Comparison of ENCODE assay signal across 9 cellular contexts in genomic region chr16:275786-276232, GRCh38. TPM values are rescaled to one million over a fixed set of nuclear protein-coding genes. Genes with fewer than 3 reads are reported as not detected.
A peak's percentile ranks its signal among the peaks of the same experiment; 100 is the strongest.
DNase-seq lines count a peak whose midpoint lies in the region; ATAC-seq and TF ChIP-seq lines count a peak whose summit lies in the region.
"Had no signal": no experiment of that assay in that cellular context is flagged by ENCODE, and none has a peak within 500 bp of the region (broad histone marks: within the 10 kb centered on the region; RNA-seq: fewer than 3 reads in every experiment).

RGS11 (minus strand) TSS chr16:275944; CDS start chr16:275911, 33 bp downstream.

- H3K9me3 ChIP-seq in iPS DF 6.9 (ENCODE audit: control insufficient read depth, insufficient read depth, low read length) (no peaks in the 10 kb centered on the region), skeletal muscle tissue (ENCODE audit: control insufficient read depth in 3 of 3, low read length in 3 of 3) (no peaks in the 10 kb centered on the region)

- H3K4me2 ChIP-seq in GM23338: peak within 1 kb of the TSS; percentile 84

- DNase-seq in GM23338 (ENCODE audit: low spot score): no peak
- DNase-seq in astrocyte of the spinal cord (ENCODE audit: low read depth, low spot score): no peak
- no peak for DNase-seq in iPS DF 6.9 (ENCODE audit: low read depth, low spot score)
- no peak for DNase-seq in RPMI8226
- no peak for DNase-seq in activated CD4-positive, alpha-beta T cell treated with anti-CD3 and anti-CD28 coated beads for 48 hours
- no peak for DNase-seq in HuH-7 (ENCODE audit: low spot score)
- no peak for DNase-seq in DMS114 treated with DMSO at 0.1 percent for 48 hours (lab: John Stamatoyannopoulos, UW; ENCODE audit: unreplicated experiment)

- H3K4me1 ChIP-seq in GM23338 (ENCODE audit: insufficient read depth) (no peaks in the 10 kb centered on the region), iPS DF 6.9 (ENCODE audit: control insufficient read depth, insufficient read depth, low read length) (no peaks in the 10 kb centered on the region; the same call in 1 of the 2 replicates), skeletal muscle tissue (ENCODE audit: control insufficient read depth in 3 of 3, insufficient read depth in 3 of 3, low read length in 3 of 3) (peaks cover 10 to 14% (median 11%) of the 10 kb centered on the region in 3 donors)

- no peaks in the 10 kb centered on the region for H3K9me3 Mint-ChIP-seq in GM23338

- H3K4me3 Mint-ChIP-seq in GM23338: peak within 1 kb of the TSS; percentile 71

- peaks cover 4% of the 10 kb centered on the region; the same call in 1 of the 2 replicates for H3F3A ChIP-seq in GM23338 (replicated peaks; ENCODE audit: low read depth)

- H3K27me3 Mint-ChIP-seq in GM23338 (ENCODE audit: insufficient read depth, low read depth, poor library complexity): peaks cover 37% of the 10 kb centered on the region

- no CpG with 5 or more reads among the region's 56 CpGs for WGBS in iPS DF 6.9 (ENCODE audit: insufficient coverage, insufficient read length)

- TF ChIP-seq CTCF in GM23338 (conservative IDR thresholded peaks at IDR 0.05; ENCODE audit: low read depth in 2 of 2) (no peak), astrocyte of the spinal cord (IDR thresholded peaks at IDR 0.05; ENCODE audit: low read depth, low read length) (no peak)

- H3K27me3 ChIP-seq in GM23338 (ENCODE audit: insufficient read depth) (peaks cover 52% of the 10 kb centered on the region), iPS DF 6.9 (ENCODE audit: control insufficient read depth, insufficient read depth, low read length) (peaks cover 12% of the 10 kb centered on the region; the same call in 1 of the 2 replicates), skeletal muscle tissue (ENCODE audit: control insufficient read depth in 3 of 3, insufficient read depth in 3 of 3, low read length in 3 of 3) (peaks cover 21 to 31% (median 29%) of the 10 kb centered on the region in 3 donors)

- H3K9ac ChIP-seq in skeletal muscle tissue (ENCODE audit: low read depth in 1 of 3, low read length in 3 of 3): peak within 1 kb of the TSS in 2 of 3 donors; percentile 14 to 50

- ATAC-seq in GM23338: peak; percentile 7; the same call in 2 of the 3 replicates

- H3K79me2 ChIP-seq in GM23338 (replicated peaks; ENCODE audit: insufficient read depth): no peaks in the 10 kb centered on the region

- 0 out of 2 replicates have a peak, but pooled peaks cover 2% of the 10 kb centered on the region for H4K20me1 ChIP-seq in GM23338 (replicated peaks; ENCODE audit: insufficient read depth)

- no peak within 1 kb of the TSS for H3K27ac Mint-ChIP-seq in GM23338

- no peaks in the 10 kb centered on the region for H3K4me1 Mint-ChIP-seq in GM23338

- peak within 1 kb of the TSS; percentile 63 for H3K4me3 ChIP-seq in GM23338
- H3K4me3 ChIP-seq in astrocyte of the spinal cord (ENCODE audit: low read depth, low read length): peak within 1 kb of the TSS; percentile 25
- H3K4me3 ChIP-seq in iPS DF 6.9 (ENCODE audit: low read length): peak within 1 kb of the TSS; percentile 41; the same call in 1 of the 2 replicates
- peak within 1 kb of the TSS; percentile 43 to 68 (median 52) for H3K4me3 ChIP-seq in skeletal muscle tissue (ENCODE audit: low read length in 3 of 3)

- H3K27ac ChIP-seq in GM23338 (ENCODE audit: low read depth) (no peak within 1 kb of the TSS), iPS DF 6.9 (ENCODE audit: low read length) (no peak within 1 kb of the TSS), skeletal muscle tissue (ENCODE audit: low read depth, low read length) (no peak within 1 kb of the TSS)

- no peaks in the 10 kb centered on the region; the same call in 2 of the 3 replicates for H3K36me3 Mint-ChIP-seq in GM23338 (ENCODE audit: low read depth)

- in situ Hi-C loops in astrocyte of the spinal cord (cut with HindIII; ENCODE audit: low sequenced_read_pairs): no loop called here

- H3K9me2 ChIP-seq in GM23338 (ENCODE audit: insufficient read depth): no peaks in the 10 kb centered on the region

- H3K36me3 ChIP-seq in GM23338 (ENCODE audit: insufficient read depth): no peaks in the 10 kb centered on the region
- no peaks in the 10 kb centered on the region for H3K36me3 ChIP-seq in iPS DF 6.9 (ENCODE audit: control insufficient read depth, insufficient read depth, low read length)
- H3K36me3 ChIP-seq in skeletal muscle tissue (ENCODE audit: control insufficient read depth in 3 of 3, insufficient read depth in 3 of 3, low read length in 3 of 3): no peaks in the 10 kb centered on the region

- peak within 1 kb of the TSS; percentile 93; the same call in 1 of the 2 replicates for H2AFZ ChIP-seq in GM23338

TF ChIP-seq in GM23338, 12 proteins besides CTCF, POLR2A, EP300 and RAD21 (continues in another document):
- no peak for TF ChIP-seq EZH2phosphoT487 (IDR thresholded peaks at IDR 0.05; ENCODE audit: unreplicated experiment)
- TF ChIP-seq REST (IDR thresholded peaks at IDR 0.05; ENCODE audit: unreplicated experiment): no peak
- TF ChIP-seq STAT1 (IDR thresholded peaks at IDR 0.05; ENCODE audit: unreplicated experiment): no peak
- TF ChIP-seq POLR2AphosphoS5 (IDR thresholded peaks at IDR 0.05; ENCODE audit: low read depth): no peak
- TF ChIP-seq EZH2 (IDR thresholded peaks at IDR 0.05; ENCODE audit: low read depth, unreplicated experiment): no peak
- no peak for TF ChIP-seq ZNF114 (CRISPR knock-in tag; IDR thresholded peaks at IDR 0.05)
- no peak for TF ChIP-seq ETS1 (IDR thresholded peaks at IDR 0.05)

RNA-seq across cellular contexts. Expression of gene RGS11, which starts in this region (rescaled TPM):
- total RNA-seq in GM23338 (2014; rRNA removed; shearing (Covaris generic)): 0.58 and 1.8 TPM in 2 replicates
- 0.38 and 0.74 TPM in 2 replicates for polyA plus RNA-seq in GM23338 (2016; fragmentation: Nextera tagmentation; extraction: Ambion mirVana)
- 0.52 TPM for total RNA-seq in skeletal muscle tissue
- total RNA-seq: HT1080 had no signal
